Comparison of ENCODE assay signal across 8 cellular contexts in genomic region chr4:79917246-79917645, GRCh38.
DNase-seq lines count a peak whose midpoint lies in the region; ATAC-seq and TF ChIP-seq lines count a peak whose summit lies in the region.

No MANE protein-coding gene starts in this region.

- peak; percentile 73 for ATAC-seq in GM19452 (IDR thresholded peaks at IDR 0.05; ENCODE audit: unreplicated experiment)
- ATAC-seq in HG03565 (IDR thresholded peaks at IDR 0.05; ENCODE audit: unreplicated experiment): peak; percentile 74
- ATAC-seq in left colon: peak; percentile 56

- no peaks in the 10 kb centered on the region for H3K27me3 ChIP-seq in stomach

- H3K4me1 ChIP-seq in stomach: peaks cover 0 to 34% (median 10%) of the 10 kb centered on the region in 4 donors

- TF ChIP-seq EP300 in stomach (IDR thresholded peaks at IDR 0.05): no peak

- H3K27ac ChIP-seq in stomach: no peak overlapping the region

- peak; percentile 58 for TF ChIP-seq CTCF in astrocyte of the cerebellum (IDR thresholded peaks at IDR 0.05; ENCODE audit: low read depth, low read length, missing control alignments)
- peak in 4 of 7 experiments; percentile 29 to 53 (median 38) for TF ChIP-seq CTCF in stomach (IDR thresholded peaks at IDR 0.05)

- 89 to 100% (median 98%) methylated on average over 1 of the region's 1 CpG for WGBS in stomach, 5 donors

- H3K36me3 ChIP-seq in stomach: no peaks in the 10 kb centered on the region

- no peak overlapping the region for H3K4me3 ChIP-seq in astrocyte of the cerebellum (ENCODE audit: low read depth, low read length)
- no peak overlapping the region for H3K4me3 ChIP-seq in stomach

- intact Hi-C loops in left colon (cut with DNase I, micrococcal nuclease) (no loop called here), stomach (cut with DNase I; ENCODE audit: low total_unique reads) (no loop called here)

- in situ Hi-C loops in Caki2 (cut with HindIII; ENCODE audit: low pct_unique_long_range_greater_than_20kb, low sequenced_read_pairs): no loop called here
- in situ Hi-C loops in astrocyte of the cerebellum (cut with HindIII; ENCODE audit: low sequenced_read_pairs): no loop called here

- DNase-seq in Caki2 (ENCODE audit: low read depth) (peak; percentile 16), SKM-1 treated with dmso at 0.1 percent for 144 hours (lab: John Stamatoyannopoulos, UW; ENCODE audit: unreplicated experiment) (peak; percentile 36), astrocyte of the cerebellum (ENCODE audit: low read depth) (no peak), left colon (peak in 1 of 2 donors; percentile 48), stomach (peak; percentile 31), NCI-H187 treated with DMSO at 0.1 percent for 48 hours (lab: John Stamatoyannopoulos, UW) (no peak)

- no peak for TF ChIP-seq POLR2A in stomach (IDR thresholded peaks at IDR 0.05)

- no peaks in the 10 kb centered on the region for H3K9me3 ChIP-seq in stomach

Comparison
In these comparisons a context has a peak if more than half of its experiments do, and no peak if none do; other contexts are left out.
1. DNase-seq: peak in Caki2 (single experiment), SKM-1 treated with dmso at 0.1 percent for 144 hours (single experiment) and stomach (single experiment); none in astrocyte of the cerebellum (single experiment) and NCI-H187 treated with DMSO at 0.1 percent for 48 hours (single experiment).
2. Peak in every context shown above with its lines, with median percentiles within 50 percentile points of each other: ATAC-seq.